ENCODE assay signal across 22 cellular contexts in the genomic region with DNA sequence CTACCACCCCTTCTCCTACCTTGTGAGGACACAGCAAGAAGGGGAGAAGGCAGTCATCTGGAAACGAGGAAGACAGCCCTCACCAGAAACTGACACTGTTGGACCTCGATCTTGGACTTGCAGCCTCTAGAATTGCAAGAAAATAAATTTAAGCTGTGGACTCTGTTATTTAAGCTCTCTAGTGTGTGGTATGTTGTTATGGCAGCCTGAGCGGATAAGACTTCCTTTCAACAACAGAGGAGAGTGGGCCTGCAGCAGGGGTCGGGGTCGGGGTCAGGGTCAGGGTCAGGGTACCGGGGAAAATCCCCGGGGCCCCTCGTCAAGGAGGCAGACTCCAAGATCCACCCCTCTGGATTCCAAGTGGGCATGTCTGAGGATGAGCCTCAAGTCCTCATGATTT. TPM values are rescaled to one million over a fixed set of nuclear protein-coding genes. Genes with fewer than 3 reads are reported as not detected.
DNase-seq lines count a peak whose midpoint lies in the region; ATAC-seq and TF ChIP-seq lines count a peak whose summit lies in the region.
"Had no signal": no experiment of that assay in that cellular context is flagged by ENCODE, and none has a peak within 500 bp of the region (broad histone marks: within the 10 kb centered on the region; RNA-seq: fewer than 3 reads in every experiment).

No MANE protein-coding gene starts in this region.

- peak in 1 of 2 donors; percentile 45 for DNase-seq in ascending aorta (ENCODE audit: low spot score in 2 of 2)
- no peak for DNase-seq in stomach
- DNase-seq in amniotic stem cell (lab: John Stamatoyannopoulos, UW): no peak
- no peak for DNase-seq in NCI-H187 (lab: John Stamatoyannopoulos, UW)
- no peak for DNase-seq in OCI-M2 (lab: John Stamatoyannopoulos, UW; ENCODE audit: unreplicated experiment)
- no peak for DNase-seq in GM03348 (ENCODE audit: low spot score)
- DNase-seq: BE2C; Caco-2; CD4-positive, CD25-positive, alpha-beta regulatory T cell; DMS153; GDM1; GM23248; IMR-90; NCI-H1417; NCI-H187 treated with DMSO at 0.1 percent for 48 hours; NCI-H2227 treated with DMSO at 0.1 percent for 48 hours; NCI-H526; Peyer's patch had no signal

- intact Hi-C loops in ascending aorta (cut with DNase I) (loop anchor here (2.0 to 10.0 kb wide), 3 partner anchors 17 to 354 kb away; a partner anchor contains a TSS), stomach (cut with DNase I; ENCODE audit: low total_unique reads) (no loop called here)

- H3K4me1 Mint-ChIP-seq in nephron: peaks cover 63% of the 10 kb centered on the region
- H3K4me1 Mint-ChIP-seq: CD4-positive, CD25-positive, alpha-beta regulatory T cell had no signal

- no peak overlapping the region for H3K4me3 Mint-ChIP-seq in nephron
- H3K4me3 Mint-ChIP-seq: CD4-positive, CD25-positive, alpha-beta regulatory T cell had no signal

- H3K4me1 ChIP-seq in ascending aorta (peaks cover 0 to 18% of the 10 kb centered on the region in 2 donors), gastroesophageal sphincter (peaks cover 0 to 26% (median 0%) of the 10 kb centered on the region in 3 donors), stomach (peaks cover 0 to 15% (median 0%) of the 10 kb centered on the region in 4 donors)
- H3K4me1 ChIP-seq: HAP-1 had no signal

- TF ChIP-seq POLR2A in gastroesophageal sphincter (IDR thresholded peaks at IDR 0.05): no peak
- TF ChIP-seq POLR2A in stomach (IDR thresholded peaks at IDR 0.05): no peak

- no peak for ATAC-seq in gastroesophageal sphincter

- H3K27me3 Mint-ChIP-seq in nephron (ENCODE audit: low read depth): peaks cover 20% of the 10 kb centered on the region

- H3K27ac ChIP-seq in ascending aorta (peak overlapping the region; percentile 88 to 89), gastroesophageal sphincter (peak overlapping the region in 3 of 4 donors; percentile 73 to 83 (median 74)), stomach (peak overlapping the region in 3 of 5 donors; percentile 32 to 80 (median 49))
- H3K27ac ChIP-seq: GM23248, HL-60 had no signal

- H3K4me3 ChIP-seq in ascending aorta (no peak overlapping the region), gastroesophageal sphincter (no peak overlapping the region), stomach (no peak overlapping the region)
- H3K4me3 ChIP-seq: GM23248, HAP-1, Peyer's patch had no signal

- H3K27ac Mint-ChIP-seq in nephron: peak overlapping the region; percentile 16 to 60 (median 45)
- H3K27ac Mint-ChIP-seq: CD4-positive, CD25-positive, alpha-beta regulatory T cell had no signal

- no peaks in the 10 kb centered on the region for H3K36me3 Mint-ChIP-seq in nephron (ENCODE audit: low read depth)
- H3K36me3 Mint-ChIP-seq: CD4-positive, CD25-positive, alpha-beta regulatory T cell had no signal

- no peaks in the 10 kb centered on the region for H3K36me3 ChIP-seq in ascending aorta
- H3K36me3 ChIP-seq in gastroesophageal sphincter: no peaks in the 10 kb centered on the region
- H3K36me3 ChIP-seq in stomach: no peaks in the 10 kb centered on the region
- H3K36me3 ChIP-seq: BE2C, HAP-1, Peyer's patch had no signal

- TF ChIP-seq EP300 in gastroesophageal sphincter (IDR thresholded peaks at IDR 0.05) (no peak), stomach (IDR thresholded peaks at IDR 0.05) (no peak)

- H3K9me3 ChIP-seq in ascending aorta (no peaks in the 10 kb centered on the region), gastroesophageal sphincter (no peaks in the 10 kb centered on the region), stomach (no peaks in the 10 kb centered on the region)
- H3K9me3 ChIP-seq: BE2C, Caco-2, HAP-1, Peyer's patch had no signal

- 13 to 55% methylated on average over 3 to 8 of the region's 8 CpGs for WGBS in gastroesophageal sphincter (ENCODE audit: low coverage in 1 of 2), 2 donors
- WGBS in stomach, 5 donors: 49 to 65% (median 57%) methylated on average over 8 of the region's 8 CpGs

- H3K27me3 ChIP-seq in ascending aorta: no peaks in the 10 kb centered on the region
- H3K27me3 ChIP-seq in gastroesophageal sphincter: no peaks in the 10 kb centered on the region
- H3K27me3 ChIP-seq in stomach: no peaks in the 10 kb centered on the region
- H3K27me3 ChIP-seq: BE2C, Peyer's patch had no signal

- H3K9me3 Mint-ChIP-seq in nephron: no peaks in the 10 kb centered on the region
- H3K9me3 Mint-ChIP-seq: CD4-positive, CD25-positive, alpha-beta regulatory T cell had no signal

- TF ChIP-seq CTCF in ascending aorta (IDR thresholded peaks at IDR 0.05) (no peak), gastroesophageal sphincter (IDR thresholded peaks at IDR 0.05) (no peak), nephron (IDR thresholded peaks at IDR 0.05; ENCODE audit: unreplicated experiment in 3 of 3) (no peak), stomach (IDR thresholded peaks at IDR 0.05) (no peak)

RNA-seq across cellular contexts. Expression of a gene that starts 16.2 kb away (rescaled TPM):
- total RNA-seq in ascending aorta: 85.5 TPM
- total RNA-seq in gastroesophageal sphincter: 100 to 1,000 TPM; 130 to 432 (median 156) TPM
- total RNA-seq in stomach: 10 to 100 TPM in 4 of 5 donors, under 1 TPM in 1; 0.58 to 68.7 (median 28.4) TPM
- 10 to 100 TPM; 12.1 to 17.7 (median 17.0) TPM for polyA plus RNA-seq in stomach

RNA-seq across cellular contexts. Expression of a gene that starts 48.0 kb away (rescaled TPM):
- total RNA-seq in ascending aorta (4.8 TPM), gastroesophageal sphincter (1 to 10 TPM; 1.6 to 3.2 (median 2.5) TPM), stomach (1 to 10 TPM in 3 of 5 donors, not detected in 2; 1.7 to 4.8 (median 2.2) TPM)
- polyA plus RNA-seq in stomach: under 1 TPM in 2 of 3 donors, not detected in 1; 0.23 to 0.87 TPM
- total RNA-seq: CD4-positive, CD25-positive, alpha-beta regulatory T cell; IMR-90 had no signal
- polyA plus RNA-seq: CD4-positive, CD25-positive, alpha-beta regulatory T cell; IMR-90 had no signal
